Comparison of ENCODE assay signal across 1 cellular context in the genomic region with DNA sequence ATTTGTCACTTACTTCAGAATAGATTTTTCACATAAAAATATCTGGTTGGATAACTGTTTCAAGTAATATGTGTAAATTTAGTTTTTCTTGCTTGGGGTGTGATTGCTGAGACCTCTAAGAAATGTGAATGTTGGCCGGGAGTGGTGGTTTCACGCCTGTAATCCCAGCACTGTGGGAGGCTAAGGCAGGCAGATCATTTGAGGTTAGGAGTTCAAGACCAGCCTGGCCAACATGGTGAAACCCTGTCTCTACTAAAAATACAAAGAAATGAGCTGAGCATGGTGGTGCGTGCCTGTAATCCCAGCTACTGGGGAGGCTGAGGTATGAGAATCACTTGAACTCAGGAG.
TF ChIP-seq lines count a peak whose summit lies in the region.

No MANE protein-coding gene starts in this region.

TF ChIP-seq in GM12878, 131 proteins besides CTCF, POLR2A, EP300 and RAD21:
- 0 out of 2 replicates have a peak, but pooled peaks have one; percentile 3 for TF ChIP-seq JUNB (IDR thresholded peaks at IDR 0.05)
